In the genomic region with DNA sequence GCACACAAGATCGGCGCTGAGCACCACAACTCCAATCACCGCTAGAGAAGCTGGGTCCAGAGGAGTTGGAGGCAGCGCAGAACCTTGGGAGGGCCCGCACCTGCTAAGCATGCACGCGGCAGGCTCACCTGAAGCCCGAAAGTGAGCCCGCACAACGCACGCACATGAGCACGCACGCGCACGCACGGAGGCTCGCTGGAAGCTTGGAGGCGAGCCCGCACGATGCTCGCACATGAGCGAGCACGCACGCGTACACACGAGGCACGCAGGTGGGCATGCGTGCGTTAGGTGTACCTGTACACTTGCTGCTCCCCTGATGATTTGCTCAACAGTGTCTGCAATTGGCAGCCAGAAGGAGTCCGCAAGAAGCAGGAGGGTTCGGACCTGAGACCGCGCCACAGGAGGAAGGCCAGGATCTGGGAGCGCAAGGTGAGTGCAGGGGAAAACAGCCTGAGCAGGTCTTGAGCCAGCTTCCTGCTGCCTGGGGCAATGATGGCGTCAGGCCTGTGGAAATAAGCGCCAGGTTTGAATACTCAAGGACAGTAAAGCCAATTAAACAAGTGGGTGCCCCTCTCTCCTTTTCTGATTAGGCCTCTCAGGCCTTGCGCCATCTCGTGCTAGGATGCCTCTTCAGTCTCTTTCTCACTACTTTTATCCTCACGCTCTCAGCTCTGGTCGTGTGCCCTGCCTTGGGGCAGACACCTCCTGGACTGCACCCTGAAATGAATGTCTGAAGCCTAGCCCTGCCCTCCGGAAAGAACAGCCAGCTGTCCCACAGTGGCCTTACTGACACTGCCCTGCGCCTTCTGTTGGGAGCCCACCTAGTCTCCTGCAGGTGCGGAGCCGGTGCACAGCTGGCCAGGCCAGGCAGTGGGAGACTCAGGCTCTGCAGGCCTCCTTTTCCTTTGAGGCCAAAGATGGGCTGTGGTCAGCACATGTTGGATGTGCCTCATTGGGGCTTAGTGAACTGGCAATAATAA, we compare ENCODE assay signal across 18 cellular contexts.
A peak's percentile ranks its signal among the peaks of the same experiment; 100 is the strongest.
DNase-seq lines count a peak whose midpoint lies in the region; ATAC-seq, FAIRE-seq and TF ChIP-seq lines count a peak whose summit lies in the region.
"Had no signal": no experiment of that assay in that cellular context is flagged by ENCODE, and none has a peak within 500 bp of the region (broad histone marks: within the 10 kb centered on the region; RNA-seq: fewer than 3 reads in every experiment).

No MANE protein-coding gene starts in this region.

- TF ChIP-seq POLR2A in H1 (IDR thresholded peaks at IDR 0.05; ENCODE audit: control extremely low read depth in 1 of 2, low read depth in 2 of 2, low read length in 2 of 2): no peak

- H3K4me2 ChIP-seq in Karpas-422 (ENCODE audit: low read depth, low read length, poor library complexity, severe bottlenecking) (no peak overlapping the region), H1 (ENCODE audit: insufficient read depth in 1 of 2, low read depth in 2 of 2, low read length in 2 of 2) (no peak overlapping the region), trophoblast cell (ENCODE audit: low read length) (no peak overlapping the region)
- H3K4me2 ChIP-seq: PC-9 had no signal

- H2BK120ac ChIP-seq in H1 (replicated peaks; ENCODE audit: low read depth, low read length) (no peak overlapping the region), trophoblast cell (ENCODE audit: insufficient read depth, low read length, poor library complexity) (no peak overlapping the region)

- TF ChIP-seq CTCF in H1 (IDR thresholded peaks at IDR 0.05; ENCODE audit: control extremely low read depth in 1 of 3, insufficient read depth in 1 of 3, low read depth in 1 of 3, low read length in 3 of 3) (no peak), foreskin fibroblast (IDR thresholded peaks at IDR 0.05; ENCODE audit: low read depth, low read length) (no peak)

- H3K4me1 ChIP-seq in Karpas-422 (ENCODE audit: low read length) (no peaks in the 10 kb centered on the region), H1 (replicated peaks in 1 of 4; ENCODE audit: control insufficient read depth in 3 of 4, insufficient read depth in 4 of 4, low read length in 3 of 4) (no peaks in the 10 kb centered on the region; a peak in 1 of 7 replicates), trophoblast cell (ENCODE audit: control insufficient read depth in 1 of 2, insufficient read depth in 2 of 2, low read length in 2 of 2) (peaks cover 7 to 14% of the 10 kb centered on the region in 2 experiments)

- H3K18ac ChIP-seq in H1 (ENCODE audit: extremely low read depth, low read length) (no peak overlapping the region), trophoblast cell (ENCODE audit: low read length) (no peak overlapping the region)

- no peak overlapping the region for H3K14ac ChIP-seq in H1 (ENCODE audit: insufficient read length)
- no peak overlapping the region for H3K14ac ChIP-seq in trophoblast cell (ENCODE audit: low read length)

- no peak overlapping the region for H4K5ac ChIP-seq in H1 (ENCODE audit: insufficient read length, low read depth, low read length)

- no peaks in the 10 kb centered on the region for H3K23me2 ChIP-seq in H1 (ENCODE audit: low read depth, low read length)

- H2AFZ ChIP-seq in Karpas-422 (ENCODE audit: low read length) (no peak overlapping the region), H1 (ENCODE audit: low read length) (peak overlapping the region; percentile 59; the same call in 1 of the 2 replicates), trophoblast cell (ENCODE audit: insufficient read depth, low read length, poor library complexity) (no peak overlapping the region)
- H2AFZ ChIP-seq: GM23248, PC-9 had no signal

- whole genome bisulfite sequencing in H1 (ENCODE audit: extremely low coverage in 1 of 2, insufficient coverage in 1 of 2, insufficient read length in 1 of 2, insufficient replicate concordance in 2 of 2, low coverage in 1 of 2, low lambda C conversion rate in 2 of 2, missing lambda C conversion rate in 1 of 2), 2 experiments: 92% methylated on average over 44 of the region's 44 CpGs; no CpG with 5 or more reads in 1 of the 2 experiments
- WGBS in trophoblast cell (ENCODE audit: extremely low coverage, insufficient coverage, insufficient read length): no CpG with 5 or more reads among the region's 44 CpGs

- H3K36me3 ChIP-seq in Karpas-422 (ENCODE audit: insufficient read depth, low read length): no peaks in the 10 kb centered on the region
- H3K36me3 ChIP-seq in H1 (ENCODE audit: control insufficient read depth in 2 of 4, insufficient read depth in 4 of 4, low read length in 3 of 4): no peaks in the 10 kb centered on the region
- H3K36me3 ChIP-seq in trophoblast cell (ENCODE audit: control insufficient read depth in 1 of 2, insufficient read depth in 2 of 2, low read length in 2 of 2): no peaks in the 10 kb centered on the region
- H3K36me3 ChIP-seq: MG63, SJSA1 had no signal

- TF ChIP-seq EP300 in H1 (IDR thresholded peaks at IDR 0.05; ENCODE audit: borderline replicate concordance in 1 of 2, low read depth in 2 of 2, low read length in 2 of 2): no peak

- H3K79me2 ChIP-seq in Karpas-422 (ENCODE audit: low read length) (no peaks in the 10 kb centered on the region), H1 (ENCODE audit: control insufficient read depth in 1 of 2, insufficient read depth in 2 of 2, low read length in 2 of 2) (no peaks in the 10 kb centered on the region), trophoblast cell (ENCODE audit: control insufficient read depth, insufficient read depth, low read length, poor library complexity) (no peaks in the 10 kb centered on the region)

- peak overlapping the region; percentile 40; the same call in 1 of the 2 replicates for H2BK15ac ChIP-seq in H1 (ENCODE audit: low read length)

- H3K79me1 ChIP-seq in H1 (ENCODE audit: low read depth, low read length) (no peaks in the 10 kb centered on the region), trophoblast cell (ENCODE audit: low read length) (no peaks in the 10 kb centered on the region)

- no peak for ATAC-seq in HG03439 (IDR thresholded peaks at IDR 0.05; ENCODE audit: unreplicated experiment)
- ATAC-seq: CD8-positive, alpha-beta T cell had no signal

- H4K8ac ChIP-seq in H1 (ENCODE audit: extremely low read depth, insufficient read depth, low read length): no peak overlapping the region; the same call in 1 of the 2 replicates
- no peak overlapping the region for H4K8ac ChIP-seq in trophoblast cell (ENCODE audit: low read depth, low read length)

- POLR2A ChIA-PET in H1 (lab: Charles Lee; ENCODE audit: partially characterized antibody): interaction anchor here (0.5 to 0.6 kb wide), 2 partner anchors 528 to 715 kb away, joined by 3 read pairs; no protein-coding TSS in a partner anchor

- H3K27me3 ChIP-seq in Karpas-422 (ENCODE audit: low read length) (no peaks in the 10 kb centered on the region), H1 (replicated peaks in 1 of 4; ENCODE audit: control insufficient read depth in 3 of 4, extremely low read depth in 1 of 4, insufficient read depth in 3 of 4, low read length in 3 of 4) (no peaks in the 10 kb centered on the region), trophoblast cell (ENCODE audit: insufficient read depth, low read length) (no peaks in the 10 kb centered on the region)
- H3K27me3 ChIP-seq: MG63, SJSA1 had no signal

- no peak overlapping the region for H3K23ac ChIP-seq in H1 (ENCODE audit: insufficient read length)
- no peak overlapping the region for H3K23ac ChIP-seq in trophoblast cell (ENCODE audit: low read length)

- no peak overlapping the region for H4K12ac ChIP-seq in trophoblast cell (ENCODE audit: low read depth, low read length)

- H3K27ac ChIP-seq in Karpas-422 (ENCODE audit: low read length) (no peak overlapping the region), H1 (ENCODE audit: low read depth, low read length) (no peak overlapping the region), trophoblast cell (ENCODE audit: low read depth, low read length) (no peak overlapping the region)
- H3K27ac ChIP-seq: GM23248, PC-9, SJSA1 had no signal

- H3K4me3 ChIP-seq in Karpas-422 (ENCODE audit: low read length): no peak overlapping the region
- H3K4me3 ChIP-seq in H1 (ENCODE audit: extremely low read depth in 1 of 4, insufficient read depth in 2 of 4, low read depth in 3 of 4, low read length in 4 of 4): no peak overlapping the region
- H3K4me3 ChIP-seq in trophoblast cell (ENCODE audit: low read depth, low read length): no peak overlapping the region
- H3K4me3 ChIP-seq in foreskin fibroblast (ENCODE audit: low read depth in 1 of 2, low read length in 2 of 2): no peak overlapping the region
- H3K4me3 ChIP-seq: GM23248, MG63, PC-9, SJSA1 had no signal

- peak overlapping the region; percentile 69 for H4K91ac ChIP-seq in H1 (replicated peaks; ENCODE audit: insufficient read length, low read length)
- H4K91ac ChIP-seq in trophoblast cell (ENCODE audit: low read depth, low read length): no peak overlapping the region

- DNase-seq in ELF-1 (ENCODE audit: low read depth, low spot score) (peak; percentile 54), Karpas-422 (peak; percentile 11), H1 (ENCODE audit: low read depth in 1 of 2, low spot score in 2 of 2) (no peak), trophoblast cell (peak; percentile 53 to 73), foreskin fibroblast (no peak)
- no peak for DNase-seq in activated naive CD4-positive, alpha-beta T cell (lab: John Stamatoyannopoulos, UW)
- DNase-seq: CD8-positive, alpha-beta T cell; GM23248; MG63; NCI-H1092; NCI-H187 treated with DMSO at 0.1 percent for 48 hours; NCI-H2171; NCI-H446 treated with DMSO at 0.1 percent for 48 hours; NCI-H748 treated with DMSO at 0.1 percent for 48 hours; PC-9 had no signal

- H3K56ac ChIP-seq in H1 (replicated peaks; ENCODE audit: insufficient read length, low read depth, low read length): no peak overlapping the region

- H3K9me3 ChIP-seq in Karpas-422 (ENCODE audit: low read length) (no peaks in the 10 kb centered on the region), H1 (ENCODE audit: insufficient read depth in 2 of 2, low read depth in 1 of 2, low read length in 1 of 2) (no peaks in the 10 kb centered on the region), trophoblast cell (ENCODE audit: insufficient read depth, low read depth, low read length) (no peaks in the 10 kb centered on the region)
- H3K9me3 ChIP-seq: MG63, SJSA1 had no signal

- H4K20me1 ChIP-seq in Karpas-422 (ENCODE audit: insufficient read depth, low read depth, low read length): no peaks in the 10 kb centered on the region
- H4K20me1 ChIP-seq in H1 (replicated peaks in 1 of 2; ENCODE audit: control insufficient read depth in 1 of 2, insufficient read depth in 2 of 2, low read length in 2 of 2): no peaks in the 10 kb centered on the region

- no peak for TF ChIP-seq RAD21 in H1 (IDR thresholded peaks at IDR 0.05 in 1 of 2, conservative IDR thresholded peaks at IDR 0.05 in 1 of 2; ENCODE audit: low read depth in 2 of 2, low read length in 2 of 2)

- no peak overlapping the region for H3K9ac ChIP-seq in Karpas-422 (ENCODE audit: low read length)
- no peak overlapping the region for H3K9ac ChIP-seq in H1 (replicated peaks in 1 of 4; ENCODE audit: extremely low read depth in 1 of 4, low read depth in 3 of 4, low read length in 3 of 4)
- no peak overlapping the region for H3K9ac ChIP-seq in trophoblast cell (ENCODE audit: low read length)
- H3K9ac ChIP-seq: GM23248 had no signal

- H2BK12ac ChIP-seq in H1 (ENCODE audit: low read depth, low read length): peak overlapping the region; percentile 21; the same call in 1 of the 2 replicates
- H2BK12ac ChIP-seq in trophoblast cell (ENCODE audit: low read length): no peak overlapping the region

- CTCF ChIA-PET in H1 (lab: Charles Lee; ENCODE audit: partially characterized antibody): no interaction called here

- no peak overlapping the region for H2AK5ac ChIP-seq in H1 (ENCODE audit: low read depth, low read length)
- no peak overlapping the region for H2AK5ac ChIP-seq in trophoblast cell (ENCODE audit: low read length)

- H2BK5ac ChIP-seq in H1 (ENCODE audit: low read depth, low read length) (peak overlapping the region; percentile 12; the same call in 1 of the 2 replicates), trophoblast cell (ENCODE audit: low read depth, low read length, poor library complexity) (no peak overlapping the region)

- no peak overlapping the region for H3K4ac ChIP-seq in H1 (replicated peaks; ENCODE audit: insufficient read length, low read depth, low read length)
- H3K4ac ChIP-seq in trophoblast cell (ENCODE audit: low read depth, low read length): no peak overlapping the region

- no peaks in the 10 kb centered on the region for H3K9me2 ChIP-seq in Karpas-422 (replicated peaks; ENCODE audit: insufficient read depth, low read length)

- FAIRE-seq in H1 (lab: Jason Lieb, UNC): no peak
- FAIRE-seq: GM18507 had no signal

- H2BK20ac ChIP-seq in H1 (ENCODE audit: low read length): 0 out of 2 replicates have a peak overlapping the region, but pooled peaks have one; percentile 44

Comparison
In these comparisons a context has a peak if more than half of its experiments do, and no peak if none do; other contexts are left out.
1. DNase-seq: peak in ELF-1 (single experiment), Karpas-422 (single experiment) and trophoblast cell (2 of 2); none in H1 (0 of 2), foreskin fibroblast (0 of 2) and activated naive CD4-positive, alpha-beta T cell (0 of 4).